In genomic region chr17:74362811-74363498, GRCh38 we compare ENCODE assay signal across 20 cellular contexts. TPM values are rescaled to one million over a fixed set of nuclear protein-coding genes. Genes with fewer than 3 reads are reported as not detected.
A peak's percentile ranks its signal among the peaks of the same experiment; 100 is the strongest.
DNase-seq lines count a peak whose midpoint lies in the region; ATAC-seq, FAIRE-seq and TF ChIP-seq lines count a peak whose summit lies in the region.
"Had no signal": no experiment of that assay in that cellular context is flagged by ENCODE, and none has a peak within 500 bp of the region (broad histone marks: within the 10 kb centered on the region; RNA-seq: fewer than 3 reads in every experiment).

No MANE protein-coding gene starts in this region.

- no peak for TF ChIP-seq EP300 in H1 (IDR thresholded peaks at IDR 0.05; ENCODE audit: borderline replicate concordance in 1 of 2, low read depth in 2 of 2, low read length in 2 of 2)

- WGBS in H1 (ENCODE audit: extremely low coverage in 1 of 2, insufficient coverage in 1 of 2, insufficient read length in 1 of 2, insufficient replicate concordance in 2 of 2, low coverage in 1 of 2, low lambda C conversion rate in 2 of 2, missing lambda C conversion rate in 1 of 2), 2 experiments = 74% methylated on average over 10 of the region's 14 CpGs; no CpG with 5 or more reads in 1 of the 2 experiments

- peaks cover 5 to 29% (median 19%) of the 10 kb centered on the region in 4 experiments for H3K4me1 ChIP-seq in H1 (replicated peaks in 1 of 4; ENCODE audit: control insufficient read depth in 3 of 4, insufficient read depth in 4 of 4, low read length in 3 of 4)
- H3K4me1 ChIP-seq: BE2C, parathyroid adenoma had no signal

- H3K4me2 ChIP-seq in H1 (ENCODE audit: insufficient read depth in 1 of 2, low read depth in 2 of 2, low read length in 2 of 2) = no peak overlapping the region; a peak in 1 of 4 replicates

- CTCF ChIA-PET in H1 (lab: Charles Lee; ENCODE audit: partially characterized antibody) = interaction anchor here (0.6 to 9.2 kb wide), 31 partner anchors 8 to 500 kb away, joined by 3 to 83 read pairs (median 4); no protein-coding TSS in a partner anchor

- no peak overlapping the region for H3K14ac ChIP-seq in H1 (ENCODE audit: insufficient read length)

- H4K91ac ChIP-seq in H1 (replicated peaks; ENCODE audit: insufficient read length, low read length) = peak overlapping the region; percentile 61

- no peak overlapping the region for H4K5ac ChIP-seq in H1 (ENCODE audit: insufficient read length, low read depth, low read length)

- H2BK12ac ChIP-seq in H1 (ENCODE audit: low read depth, low read length) = peak overlapping the region; percentile 85; the same call in 1 of the 2 replicates

- H2BK15ac ChIP-seq in H1 (ENCODE audit: low read length) = no peak overlapping the region

- H2AK5ac ChIP-seq in H1 (ENCODE audit: low read depth, low read length) = peak overlapping the region; percentile 67; the same call in 1 of the 2 replicates

- H3K23me2 ChIP-seq in H1 (ENCODE audit: low read depth, low read length) = peaks cover 1% of the 10 kb centered on the region

- H3K23ac ChIP-seq in H1 (ENCODE audit: insufficient read length) = no peak overlapping the region

- no peak for FAIRE-seq in H1 (lab: Jason Lieb, UNC)
- FAIRE-seq: endometrium, K562 had no signal

- H3K79me2 ChIP-seq in H1 (ENCODE audit: control insufficient read depth in 1 of 2, insufficient read depth in 2 of 2, low read length in 2 of 2) = no peaks in the 10 kb centered on the region
- H3K79me2 ChIP-seq: parathyroid adenoma had no signal

- no peak overlapping the region for H3K4ac ChIP-seq in H1 (replicated peaks; ENCODE audit: insufficient read length, low read depth, low read length)

- POLR2A ChIA-PET in H1 (lab: Charles Lee; ENCODE audit: partially characterized antibody) = interaction anchor here (1.0 to 1.6 kb wide), 6 partner anchors 8 to 152 kb away, joined by 3 to 4 read pairs (median 3); no protein-coding TSS in a partner anchor

- H3K18ac ChIP-seq in H1 (ENCODE audit: extremely low read depth, low read length) = peak overlapping the region; percentile 93

- H3K9me3 ChIP-seq in H1 (ENCODE audit: insufficient read depth in 2 of 2, low read depth in 1 of 2, low read length in 1 of 2) = no peaks in the 10 kb centered on the region
- H3K9me3 ChIP-seq: BE2C had no signal

- no peak for TF ChIP-seq RAD21 in H1 (IDR thresholded peaks at IDR 0.05 in 1 of 2, conservative IDR thresholded peaks at IDR 0.05 in 1 of 2; ENCODE audit: low read depth in 2 of 2, low read length in 2 of 2)

- H2BK120ac ChIP-seq in H1 (replicated peaks; ENCODE audit: low read depth, low read length) = peak overlapping the region; percentile 5

- H3K27ac ChIP-seq in H1 (ENCODE audit: low read depth, low read length) = no peak overlapping the region
- H3K27ac ChIP-seq: parathyroid adenoma had no signal

- H3K56ac ChIP-seq in H1 (replicated peaks; ENCODE audit: insufficient read length, low read depth, low read length) = no peak overlapping the region

- no peaks in the 10 kb centered on the region for H3K79me1 ChIP-seq in H1 (ENCODE audit: low read depth, low read length)

- no peak overlapping the region for H3K4me3 ChIP-seq in H1 (ENCODE audit: extremely low read depth in 1 of 4, insufficient read depth in 2 of 4, low read depth in 3 of 4, low read length in 4 of 4)
- H3K4me3 ChIP-seq: K562 had no signal

- H4K20me1 ChIP-seq in H1 (replicated peaks in 1 of 2; ENCODE audit: control insufficient read depth in 1 of 2, insufficient read depth in 2 of 2, low read length in 2 of 2) = no peaks in the 10 kb centered on the region

- H3K9ac ChIP-seq in H1 (replicated peaks in 1 of 4; ENCODE audit: extremely low read depth in 1 of 4, low read depth in 3 of 4, low read length in 3 of 4) = no peak overlapping the region
- H3K9ac ChIP-seq: parathyroid adenoma had no signal

- no peaks in the 10 kb centered on the region; a peak in 1 of 7 replicates for H3K27me3 ChIP-seq in H1 (replicated peaks in 1 of 4; ENCODE audit: control insufficient read depth in 3 of 4, extremely low read depth in 1 of 4, insufficient read depth in 3 of 4, low read length in 3 of 4)

- peak overlapping the region; percentile 98 for H2BK20ac ChIP-seq in H1 (ENCODE audit: low read length)

- no peaks in the 10 kb centered on the region for H3K36me3 ChIP-seq in H1 (ENCODE audit: control insufficient read depth in 2 of 4, insufficient read depth in 4 of 4, low read length in 3 of 4)
- H3K36me3 ChIP-seq: BE2C had no signal

- TF ChIP-seq POLR2A in H1 (IDR thresholded peaks at IDR 0.05; ENCODE audit: control extremely low read depth in 1 of 2, low read depth in 2 of 2, low read length in 2 of 2) = no peak

- H2AFZ ChIP-seq in H1 (ENCODE audit: low read length) = no peak overlapping the region
- H2AFZ ChIP-seq: parathyroid adenoma had no signal

- peak; percentile 91 for DNase-seq in NCI-H1092 (lab: John Stamatoyannopoulos, UW)
- DNase-seq in NCI-H345 (lab: John Stamatoyannopoulos, UW) = peak; percentile 71
- DNase-seq in H1 (ENCODE audit: low read depth in 1 of 2, low spot score in 2 of 2) = no peak
- DNase-seq in putamen (ENCODE audit: low spot score) = peak; percentile 27
- no peak for DNase-seq in SW 1271 (lab: John Stamatoyannopoulos, UW)
- DNase-seq in NOMO-1 treated with DMSO at 0.1 percent for 48 hours (lab: John Stamatoyannopoulos, UW; ENCODE audit: unreplicated experiment) = no peak
- DNase-seq in GOT3 (lab: John Stamatoyannopoulos, UW) = no peak
- DNase-seq: activated CD4-positive, alpha-beta T cell treated with anti-CD3 and anti-CD28 coated beads, Interleukin-2, amount 50 U/mL, for 48 hours; BE2C; NCI-H774; trophoblast cell had no signal

- ATAC-seq in HG03571 (IDR thresholded peaks at IDR 0.05; ENCODE audit: unreplicated experiment) = no peak
- ATAC-seq: K562 had no signal

- H4K8ac ChIP-seq in H1 (ENCODE audit: extremely low read depth, insufficient read depth, low read length) = no peak overlapping the region; the same call in 1 of the 2 replicates

- H2BK5ac ChIP-seq in H1 (ENCODE audit: low read depth, low read length) = peak overlapping the region; percentile 83; the same call in 1 of the 2 replicates

- no peak for TF ChIP-seq CTCF in H1 (IDR thresholded peaks at IDR 0.05; ENCODE audit: control extremely low read depth in 1 of 3, insufficient read depth in 1 of 3, low read depth in 1 of 3, low read length in 3 of 3)

TF ChIP-seq in H1, 55 proteins besides CTCF, POLR2A, EP300 and RAD21 (continues in another document):
- TF ChIP-seq SP2 (IDR thresholded peaks at IDR 0.05; ENCODE audit: low read length) (no peak), E2F6 (IDR thresholded peaks at IDR 0.05) (no peak), SIRT6 (IDR thresholded peaks at IDR 0.05; ENCODE audit: low read length) (no peak), BCL11A (IDR thresholded peaks at IDR 0.05; ENCODE audit: low read depth in 2 of 2, low read length in 2 of 2) (no peak), CHD1 (IDR thresholded peaks at IDR 0.05; ENCODE audit: low read depth, low read length) (no peak), EZH2 (IDR thresholded peaks at IDR 0.05; ENCODE audit: low read depth, low read length, severe bottlenecking) (no peak), RNF2 (IDR thresholded peaks at IDR 0.05; ENCODE audit: borderline replicate concordance, low read depth, low read length, missing control alignments, poor library complexity, severe bottlenecking) (no peak), FOSL1 (IDR thresholded peaks at IDR 0.05; ENCODE audit: insufficient read depth, low read depth, low read length) (no peak), HDAC2 (IDR thresholded peaks at IDR 0.05; ENCODE audit: borderline replicate concordance in 1 of 2, low read depth in 2 of 2, low read length in 2 of 2) (no peak), MAFK (IDR thresholded peaks at IDR 0.05; ENCODE audit: low read depth, low read length) (no peak), KDM4A (IDR thresholded peaks at IDR 0.05; ENCODE audit: low read depth, low read length, severe bottlenecking) (no peak), CEBPB (IDR thresholded peaks at IDR 0.05; ENCODE audit: low read depth, low read length) (no peak)

RNA-seq across cellular contexts. Expression of gene BTBD17, which starts 1.3 kb away (rescaled TPM):
- 7.0 and 7.8 TPM in 2 replicates for total RNA-seq in H1 (2021; fragmentation: NEBNext Ultra II Directional; extraction: Animal tissue kit (Norgen Biotek cat#: 25700))
- 14.8 and 17.0 TPM in 2 replicates for polyA plus RNA-seq in H1 (2011; rRNA removed)
- polyA plus RNA-seq in H1 (2011; cell fraction: cytosol; rRNA removed) = 12.3 TPM
- polyA plus RNA-seq in H1 (2011; cell fraction: nucleus; rRNA removed) = 9.5 TPM
- 4.6 to 11.2 TPM (median 8.7 TPM) in 4 replicates for polyA plus RNA-seq in H1 (2012, experiment 1 of 2)
- polyA plus RNA-seq in H1 (2012, experiment 2 of 2) = 6.9 TPM
- 7.9 TPM for polyA plus RNA-seq in H1 (2013, experiment 1 of 2)
- 8.0 TPM for polyA plus RNA-seq in H1 (2013, experiment 2 of 2)
- 1.8 and 3.4 TPM in 2 replicates for polyA minus RNA-seq in H1 (2011; rRNA and poly(A)+ RNA removed)
- polyA minus RNA-seq in H1 (2011; cell fraction: cytosol; rRNA and poly(A)+ RNA removed) = 8.6 TPM
- polyA minus RNA-seq in H1 (2011; cell fraction: nucleus; rRNA and poly(A)+ RNA removed) = 9.2 TPM
- total RNA-seq: activated T-helper 1 cell treated with anti-CD3 and anti-CD28 coated beads, Interleukin-12 subunit alpha, Interleukin-12 subunit beta, Interleukin-2, Interleukin-4 antibody, amounts not matched to agents 30 ng/mL and 10 ng/mL and 1 ng/mL, durations not matched to agents 14 hours and 24 hours and 36 hours; cardiac septum; fibroblast of villous mesenchyme; K562; liver; RPMI7951 had no signal
- polyA plus RNA-seq: K562, liver had no signal

RNA-seq across cellular contexts. Expression of gene GPR142, which starts 4.4 kb away (rescaled TPM):
- not detected in 2 replicates for total RNA-seq in H1 (2021; fragmentation: NEBNext Ultra II Directional; extraction: Animal tissue kit (Norgen Biotek cat#: 25700))
- polyA plus RNA-seq in H1 (2011; rRNA removed) = 0.05 and 0.11 TPM in 2 replicates
- polyA plus RNA-seq in H1 (2011; cell fraction: cytosol; rRNA removed) = 0.13 TPM
- 0.17 TPM for polyA plus RNA-seq in H1 (2011; cell fraction: nucleus; rRNA removed)
- polyA plus RNA-seq in H1 (2012, experiment 1 of 2) = 0.11 TPM in 1 of 4 replicates, not detected in the others
- polyA plus RNA-seq in H1 (2012, experiment 2 of 2) = not detected
- not detected for polyA plus RNA-seq in H1 (2013, experiment 1 of 2)
- polyA plus RNA-seq in H1 (2013, experiment 2 of 2) = not detected
- polyA minus RNA-seq in H1 (2011; rRNA and poly(A)+ RNA removed) = 0.20 TPM in 1 of 2 replicates, not detected in the other
- polyA minus RNA-seq in H1 (2011; cell fraction: cytosol; rRNA and poly(A)+ RNA removed) = not detected
- not detected for polyA minus RNA-seq in H1 (2011; cell fraction: nucleus; rRNA and poly(A)+ RNA removed)
- total RNA-seq: activated T-helper 1 cell treated with anti-CD3 and anti-CD28 coated beads, Interleukin-12 subunit alpha, Interleukin-12 subunit beta, Interleukin-2, Interleukin-4 antibody, amounts not matched to agents 30 ng/mL and 10 ng/mL and 1 ng/mL, durations not matched to agents 14 hours and 24 hours and 36 hours; fibroblast of villous mesenchyme; K562; RPMI7951 had no signal
- polyA plus RNA-seq: K562 had no signal

RNA-seq across cellular contexts. Expression of gene KIF19, which starts 36.9 kb away (rescaled TPM):
- 0.36 and 0.52 TPM in 2 replicates for total RNA-seq in H1 (2021; fragmentation: NEBNext Ultra II Directional; extraction: Animal tissue kit (Norgen Biotek cat#: 25700))
- 0.77 and 1.4 TPM in 2 replicates for polyA plus RNA-seq in H1 (2011; rRNA removed)
- polyA plus RNA-seq in H1 (2011; cell fraction: cytosol; rRNA removed) = 1.1 TPM
- 2.4 TPM for polyA plus RNA-seq in H1 (2011; cell fraction: nucleus; rRNA removed)
- 0.29 to 0.87 TPM (median 0.66 TPM) in 4 replicates for polyA plus RNA-seq in H1 (2012, experiment 1 of 2)
- polyA plus RNA-seq in H1 (2012, experiment 2 of 2) = 0.20 TPM
- polyA plus RNA-seq in H1 (2013, experiment 1 of 2) = 0.18 TPM
- polyA plus RNA-seq in H1 (2013, experiment 2 of 2) = 0.22 TPM
- 0.79 and 1.0 TPM in 2 replicates for polyA minus RNA-seq in H1 (2011; rRNA and poly(A)+ RNA removed)
- 0.73 TPM for polyA minus RNA-seq in H1 (2011; cell fraction: cytosol; rRNA and poly(A)+ RNA removed)
- 1.7 TPM for polyA minus RNA-seq in H1 (2011; cell fraction: nucleus; rRNA and poly(A)+ RNA removed)
- total RNA-seq: fibroblast of villous mesenchyme, K562, RPMI7951 had no signal

Comparison
In these comparisons a context has a peak if more than half of its experiments do, and no peak if none do; other contexts are left out.
1. DNase-seq: peak in NCI-H1092 (single experiment), NCI-H345 (single experiment) and putamen (single experiment); none in H1 (0 of 2), SW 1271 (0 of 2), NOMO-1 treated with DMSO at 0.1 percent for 48 hours (single experiment) and GOT3 (single experiment).